In the genomic region with DNA sequence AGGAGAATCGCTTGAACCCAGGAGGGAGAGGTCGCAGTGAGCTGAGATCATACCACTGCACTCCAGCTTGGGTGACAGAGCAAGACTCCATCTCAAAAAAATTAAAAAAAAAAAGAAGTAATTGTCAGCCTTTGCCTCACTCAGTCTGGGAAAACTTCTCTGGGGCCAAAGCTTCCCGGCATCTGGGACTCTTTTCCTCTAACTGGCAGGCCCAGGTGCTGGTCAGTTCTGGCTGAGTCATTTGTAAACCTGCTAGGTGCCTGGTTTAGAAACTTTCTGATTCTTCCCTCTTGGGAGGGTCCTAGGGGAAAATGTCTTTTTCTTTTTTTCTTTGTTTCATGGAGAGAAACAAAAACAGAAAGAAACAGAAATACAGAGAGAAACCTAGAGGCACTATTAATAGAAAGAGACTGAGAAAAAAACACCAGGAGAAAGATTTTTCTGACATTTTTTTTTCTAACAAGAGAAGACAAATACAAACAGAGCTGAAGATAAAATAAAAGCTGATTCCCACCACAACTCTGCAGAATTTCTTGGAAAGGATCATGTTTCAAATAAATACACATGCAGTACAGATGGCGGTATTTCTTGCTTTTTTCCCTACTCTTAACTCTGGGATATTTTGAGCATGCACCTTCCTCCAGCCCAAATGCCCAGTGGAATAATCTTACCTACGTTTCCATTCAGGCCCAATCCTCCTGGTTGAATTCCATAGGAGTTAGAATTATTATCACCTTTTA, we compare ENCODE assay signal across 20 cellular contexts. TPM values are rescaled to one million over a fixed set of nuclear protein-coding genes. Genes with fewer than 3 reads are reported as not detected.
A peak's percentile ranks its signal among the peaks of the same experiment; 100 is the strongest.
DNase-seq lines count a peak whose midpoint lies in the region; ATAC-seq, FAIRE-seq and TF ChIP-seq lines count a peak whose summit lies in the region.
"Had no signal": no experiment of that assay in that cellular context is flagged by ENCODE, and none has a peak within 500 bp of the region (broad histone marks: within the 10 kb centered on the region; RNA-seq: fewer than 3 reads in every experiment).

No MANE protein-coding gene starts in this region.

- H3F3A ChIP-seq in smooth muscle cell (ENCODE audit: low read depth), result peaks cover 4% of the 10 kb centered on the region

- no peaks in the 10 kb centered on the region; a peak in 1 of 4 replicates for H3K27me3 ChIP-seq in GM12878 (replicated peaks in 1 of 2; ENCODE audit: control insufficient read depth in 2 of 2, insufficient read depth in 2 of 2, low read length in 1 of 2)
- no peaks in the 10 kb centered on the region for H3K27me3 ChIP-seq in smooth muscle cell (ENCODE audit: low read depth)
- H3K27me3 ChIP-seq in Karpas-422 (ENCODE audit: low read length), result no peaks in the 10 kb centered on the region
- H3K27me3 ChIP-seq in HAP-1 (ENCODE audit: low read depth), result no peaks in the 10 kb centered on the region
- H3K27me3 ChIP-seq: BE2C, gastroesophageal sphincter, ovary had no signal

- H3K4me1 ChIP-seq in GM12878 (ENCODE audit: control insufficient read depth, insufficient read depth, low read length) (peaks cover 11% of the 10 kb centered on the region), smooth muscle cell (ENCODE audit: low read depth) (peaks cover 6% of the 10 kb centered on the region), Karpas-422 (ENCODE audit: low read length) (no peaks in the 10 kb centered on the region), HAP-1 (no peaks in the 10 kb centered on the region; the same call in 1 of the 2 replicates)
- H3K4me1 ChIP-seq: BE2C had no signal

- in situ Hi-C loops in GM12878 (cut with MboI) (no loop called here), HAP-1 (cut with MboI; ENCODE audit: low sequenced_read_pairs) (no loop called here)

- no peaks in the 10 kb centered on the region for H3K79me2 ChIP-seq in GM12878 (ENCODE audit: control insufficient read depth, insufficient read depth, low read length)
- H3K79me2 ChIP-seq in smooth muscle cell (ENCODE audit: low read depth), result no peaks in the 10 kb centered on the region
- H3K79me2 ChIP-seq in Karpas-422 (ENCODE audit: low read length), result no peaks in the 10 kb centered on the region

- 0 out of 2 replicates have a peak overlapping the region, but pooled peaks have one; percentile 1 for H3K4me2 ChIP-seq in GM12878 (ENCODE audit: control insufficient read depth, insufficient read depth)
- H3K4me2 ChIP-seq in smooth muscle cell, result no peak overlapping the region
- H3K4me2 ChIP-seq in Karpas-422 (ENCODE audit: low read depth, low read length, poor library complexity, severe bottlenecking), result no peak overlapping the region

- H3K36me3 ChIP-seq in GM12878 (ENCODE audit: control insufficient read depth in 2 of 2, insufficient read depth in 2 of 2, low read length in 1 of 2) (no peaks in the 10 kb centered on the region), smooth muscle cell (ENCODE audit: low read depth) (no peaks in the 10 kb centered on the region), Karpas-422 (ENCODE audit: insufficient read depth, low read length) (no peaks in the 10 kb centered on the region), HAP-1 (replicated peaks) (no peaks in the 10 kb centered on the region)
- H3K36me3 ChIP-seq: BE2C, gastroesophageal sphincter, ovary had no signal

- H3K9ac ChIP-seq in GM12878 (ENCODE audit: control insufficient read depth, insufficient read depth, low read length) (no peak overlapping the region), smooth muscle cell (ENCODE audit: low read depth) (no peak overlapping the region), Karpas-422 (ENCODE audit: low read length) (no peak overlapping the region)

- DNase-seq in H4 (ENCODE audit: low spot score), result peak; percentile 38
- DNase-seq in GM12878 (ENCODE audit: low read depth, low spot score), result no peak
- DNase-seq in islet precursor cell, result peak; percentile 69
- DNase-seq in smooth muscle cell (lab: John Stamatoyannopoulos, UW; ENCODE audit: unreplicated experiment), result no peak
- DNase-seq in NOMO-1 treated with DMSO at 0.1 percent for 48 hours (lab: John Stamatoyannopoulos, UW; ENCODE audit: unreplicated experiment), result no peak
- DNase-seq in Karpas-422, result no peak
- DNase-seq in HAP-1 (ENCODE audit: low spot score in 2 of 2), result no peak
- DNase-seq: activated CD4-positive, CD25-positive, alpha-beta regulatory T cell; BE2C; DMS53; endodermal cell; H9; mucosa of descending colon; NCI-H1694; SHP77; T-helper 2 cell had no signal

- TF ChIP-seq RAD21 in GM12878 (IDR thresholded peaks at IDR 0.05; ENCODE audit: insufficient read depth, low read depth, low read length), result no peak

- H3K4me3 ChIP-seq in GM12878 (no peak overlapping the region), smooth muscle cell (no peak overlapping the region), Karpas-422 (ENCODE audit: low read length) (no peak overlapping the region), HAP-1 (no peak overlapping the region)
- H3K4me3 ChIP-seq: gastroesophageal sphincter, mucosa of descending colon, ovary had no signal

- POLR2A ChIA-PET in GM12878 (lab: Charles Lee), result no interaction called here

- intact Hi-C loops in GM12878 (cut with micrococcal nuclease; ENCODE audit: unreplicated experiment), result loop anchor here (5.0 kb wide), 1 partner anchor 143 kb away; no protein-coding TSS in a partner anchor

- TF ChIP-seq EP300 in GM12878 (IDR thresholded peaks at IDR 0.05; ENCODE audit: borderline replicate concordance in 1 of 2, control insufficient read depth in 1 of 2, low read depth in 2 of 2, low read length in 2 of 2), result no peak

- CTCF ChIA-PET in GM12878 (lab: Yijun Ruan, JAX), result interaction anchor here (0.8 to 1.2 kb wide), 2 partner anchors 9 to 146 kb away, joined by 3 to 5 read pairs; no protein-coding TSS in a partner anchor

- no peak for TF ChIP-seq POLR2A in GM12878 (IDR thresholded peaks at IDR 0.05; ENCODE audit: low read depth, low read length)

- H4K20me1 ChIP-seq in GM12878 (ENCODE audit: control insufficient read depth, insufficient read depth) (no peaks in the 10 kb centered on the region), smooth muscle cell (ENCODE audit: low read depth) (no peaks in the 10 kb centered on the region), Karpas-422 (ENCODE audit: insufficient read depth, low read depth, low read length) (no peaks in the 10 kb centered on the region)

- H3K27ac ChIP-seq in GM12878 (ENCODE audit: control insufficient read depth, insufficient read depth) (no peak overlapping the region), smooth muscle cell (ENCODE audit: low read depth) (peak overlapping the region; percentile 85), Karpas-422 (ENCODE audit: low read length) (no peak overlapping the region)
- H3K27ac ChIP-seq: gastroesophageal sphincter had no signal

- no TSS peak for BruUV-seq in GM12878 (replicated peaks; lab: Mats Ljungman, UMichigan)

- no peak overlapping the region; the same call in 1 of the 2 replicates for H2AFZ ChIP-seq in GM12878 (ENCODE audit: control insufficient read depth, low read depth, low read length)
- H2AFZ ChIP-seq in smooth muscle cell (ENCODE audit: low read depth), result no peak overlapping the region
- no peak overlapping the region for H2AFZ ChIP-seq in Karpas-422 (ENCODE audit: low read length)

- H3K9me3 ChIP-seq in GM12878 (replicated peaks; ENCODE audit: control insufficient read depth, insufficient read depth, low read length) (no peaks in the 10 kb centered on the region), smooth muscle cell (replicated peaks; ENCODE audit: low read depth) (no peaks in the 10 kb centered on the region), Karpas-422 (ENCODE audit: low read length) (no peaks in the 10 kb centered on the region), HAP-1 (no peaks in the 10 kb centered on the region)
- H3K9me3 ChIP-seq: BE2C, gastroesophageal sphincter, mucosa of descending colon, ovary had no signal

- no peak for TF ChIP-seq CTCF in GM12878 (IDR thresholded peaks at IDR 0.05 in 2 of 3, conservative IDR thresholded peaks at IDR 0.05 in 1 of 3; ENCODE audit: control insufficient read depth in 2 of 3, extremely low read depth in 1 of 3, insufficient read depth in 1 of 3, low read depth in 3 of 3, low read length in 3 of 3)
- TF ChIP-seq CTCF in smooth muscle cell (IDR thresholded peaks at IDR 0.05; ENCODE audit: borderline replicate concordance, insufficient read depth, poor library complexity, severe bottlenecking), result no peak

- SMC1A ChIA-PET in GM12878 (lab: Charles Lee; ENCODE audit: uncharacterized antibody, unreplicated experiment), result interaction anchor here (1.3 kb wide), 1 partner anchor 81 kb away, joined by 3 read pairs; no protein-coding TSS in a partner anchor

- 37% methylated on average over 5 of the region's 5 CpGs for WGBS in GM12878 (ENCODE audit: insufficient coverage, insufficient replicate concordance, low lambda C conversion rate, missing lambda C conversion rate)
- WGBS in smooth muscle cell (ENCODE audit: low lambda C conversion rate), result 81% methylated on average over 5 of the region's 5 CpGs

- RAD21 ChIA-PET in GM12878 (lab: Charles Lee; ENCODE audit: unreplicated experiment), result no interaction called here

- ATAC-seq in GM12878, result no peak
- ATAC-seq in GM18909 (IDR thresholded peaks at IDR 0.05; ENCODE audit: poor library complexity, unreplicated experiment), result no peak
- ATAC-seq: gastroesophageal sphincter, mucosa of descending colon had no signal

- FAIRE-seq in GM12878 (lab: Jason Lieb, UNC), result no peak
- FAIRE-seq: HTR-8/SVneo had no signal

- H3K9me2 ChIP-seq in Karpas-422 (replicated peaks; ENCODE audit: insufficient read depth, low read length), result no peaks in the 10 kb centered on the region

RNA-seq across cellular contexts. Expression of gene UBAP2, which starts 22.1 kb away (rescaled TPM):
- 6.9 and 12.1 TPM in 2 replicates for total RNA-seq in H4 (2014; rRNA removed; shearing (Covaris generic))
- total RNA-seq in GM12878 (2013; cell fraction: nucleolus; rRNA removed), result 114 and 119 TPM in 2 replicates
- total RNA-seq in GM12878 (2014; rRNA removed) (22.0 and 22.3 TPM in 2 replicates), GM12878 (2014; rRNA removed; fragmentation: Illumina TruSeq; extraction: Trizol) (20.3 and 21.9 TPM in 2 replicates), GM12878 (2021) (45.3 and 48.2 TPM in 2 replicates), smooth muscle cell (18.8 and 19.5 TPM in 2 replicates)
- polyA plus RNA-seq in GM12878 (2011; ENCODE audit: low read depth), result 17.8 TPM
- polyA plus RNA-seq in GM12878 (2011; rRNA removed) (9.5 and 22.5 TPM in 2 replicates), GM12878 (2014; fragmentation: Illumina TruSeq; extraction: Trizol) (36.9 and 37.2 TPM in 2 replicates), GM12878 (2014; fragmentation: Nextera tagmentation; extraction: Ambion mirVana) (10 to 100 TPM in 1 of 2 experiments, 1 to 10 TPM in 1; 8.5 to 11.4 TPM), GM12878 (2014; rRNA removed) (33.7 and 36.2 TPM in 2 replicates), GM12878 (2016; fragmentation: Nextera tagmentation; extraction: Ambion mirVana) (10 to 100 TPM; 38.7 to 42.5 TPM), smooth muscle cell (20.4 and 26.3 TPM in 2 replicates)
- polyA plus RNA-seq in GM12878 (2011; cell fraction: cytosol; rRNA removed), result 21.6 and 21.9 TPM in 2 replicates
- 60.3 and 61.3 TPM in 2 replicates for polyA plus RNA-seq in GM12878 (2011; cell fraction: nucleus; rRNA removed)
- polyA plus RNA-seq in GM12878 (2012), result 22.6 and 23.5 TPM in 2 replicates
- 24.5 and 27.9 TPM in 2 replicates for polyA minus RNA-seq in GM12878 (2011; rRNA and poly(A)+ RNA removed)
- 11.0 and 15.0 TPM in 2 replicates for polyA minus RNA-seq in GM12878 (2011; cell fraction: cytosol; rRNA and poly(A)+ RNA removed)
- polyA minus RNA-seq in GM12878 (2011; cell fraction: nucleus; rRNA and poly(A)+ RNA removed), result 18.9 and 36.1 TPM in 2 replicates
- total RNA-seq in Karpas-422 (2014; rRNA removed; shearing (Covaris generic); ENCODE audit: low replicate concordance), result 18.8 and 56.8 TPM in 2 replicates

RNA-seq across cellular contexts. Expression of gene DCAF12, which starts 55.7 kb away (rescaled TPM):
- total RNA-seq in H4 (2014; rRNA removed; shearing (Covaris generic)), result 30.2 and 38.8 TPM in 2 replicates
- total RNA-seq in GM12878 (2013; cell fraction: nucleolus; rRNA removed), result 14.6 and 19.9 TPM in 2 replicates
- total RNA-seq in GM12878 (2014; rRNA removed), result 20.8 and 21.4 TPM in 2 replicates
- 28.7 and 30.5 TPM in 2 replicates for total RNA-seq in GM12878 (2014; rRNA removed; fragmentation: Illumina TruSeq; extraction: Trizol)
- 35.5 and 37.5 TPM in 2 replicates for total RNA-seq in GM12878 (2021)
- polyA plus RNA-seq in GM12878 (2011; ENCODE audit: low read depth), result 12.5 TPM
- polyA plus RNA-seq in GM12878 (2011; rRNA removed), result 48.2 and 57.6 TPM in 2 replicates
- 46.6 and 52.6 TPM in 2 replicates for polyA plus RNA-seq in GM12878 (2011; cell fraction: cytosol; rRNA removed)
- polyA plus RNA-seq in GM12878 (2011; cell fraction: nucleus; rRNA removed), result 26.7 TPM in 2 replicates
- 14.3 and 21.3 TPM in 2 replicates for polyA plus RNA-seq in GM12878 (2012)
- 45.1 and 51.5 TPM in 2 replicates for polyA plus RNA-seq in GM12878 (2014; fragmentation: Illumina TruSeq; extraction: Trizol)
- polyA plus RNA-seq in GM12878 (2014; fragmentation: Nextera tagmentation; extraction: Ambion mirVana), result 10 to 100 TPM; 11.7 TPM
- polyA plus RNA-seq in GM12878 (2014; rRNA removed), result 32.6 and 33.7 TPM in 2 replicates
- polyA plus RNA-seq in GM12878 (2016; fragmentation: Nextera tagmentation; extraction: Ambion mirVana), result 10 to 100 TPM; 48.6 to 48.7 TPM
- polyA minus RNA-seq in GM12878 (2011; rRNA and poly(A)+ RNA removed), result 94.1 and 111 TPM in 2 replicates
- polyA minus RNA-seq in GM12878 (2011; cell fraction: cytosol; rRNA and poly(A)+ RNA removed), result 20.1 and 22.1 TPM in 2 replicates
- polyA minus RNA-seq in GM12878 (2011; cell fraction: nucleus; rRNA and poly(A)+ RNA removed), result 17.4 and 26.0 TPM in 2 replicates
- total RNA-seq in smooth muscle cell, result 23.4 and 26.5 TPM in 2 replicates
- polyA plus RNA-seq in smooth muscle cell, result 16.1 and 20.3 TPM in 2 replicates
- 56.7 and 86.3 TPM in 2 replicates for total RNA-seq in Karpas-422 (2014; rRNA removed; shearing (Covaris generic); ENCODE audit: low replicate concordance)

Comparison
In these comparisons a context has a peak if more than half of its experiments do, and no peak if none do; other contexts are left out.
1. DNase-seq: peak in H4 (single experiment) and islet precursor cell (single experiment); none in GM12878 (single experiment), smooth muscle cell (single experiment), NOMO-1 treated with DMSO at 0.1 percent for 48 hours (single experiment), Karpas-422 (single experiment) and HAP-1 (0 of 2).